Comparison of ENCODE assay signal across 22 cellular contexts in genomic region chr2:175399326-175399725, GRCh38.
DNase-seq lines count a peak whose midpoint lies in the region; ATAC-seq and TF ChIP-seq lines count a peak whose summit lies in the region.
"Had no signal": no experiment of that assay in that cellular context is flagged by ENCODE, and none has a peak within 500 bp of the region (broad histone marks: within the 10 kb centered on the region; RNA-seq: fewer than 3 reads in every experiment).

No MANE protein-coding gene starts in this region.

- H3K9ac ChIP-seq in IMR-90 (ENCODE audit: low read depth, low read length) (no peak overlapping the region), SK-N-MC (ENCODE audit: insufficient read length) (no peak overlapping the region), parathyroid adenoma (no peak overlapping the region), SK-N-SH (no peak overlapping the region)
- H3K9ac ChIP-seq: BLaER1 had no signal

- no peak for TF ChIP-seq CTCF in MCF 10A (IDR thresholded peaks at IDR 0.05; ENCODE audit: unreplicated experiment)
- TF ChIP-seq CTCF in breast epithelium (IDR thresholded peaks at IDR 0.05), result no peak
- TF ChIP-seq CTCF in IMR-90 (conservative IDR thresholded peaks at IDR 0.05; ENCODE audit: low read depth, low read length), result no peak
- no peak for TF ChIP-seq CTCF in parathyroid adenoma (IDR thresholded peaks at IDR 0.05)
- TF ChIP-seq CTCF in HFFc6 (IDR thresholded peaks at IDR 0.05), result no peak
- no peak for TF ChIP-seq CTCF in SK-N-SH (IDR thresholded peaks at IDR 0.05)

- H3K36me3 ChIP-seq in breast epithelium (no peaks in the 10 kb centered on the region), IMR-90 (ENCODE audit: control insufficient read depth, insufficient read depth, low read length) (no peaks in the 10 kb centered on the region), SK-N-MC (ENCODE audit: insufficient read depth, low read length) (no peaks in the 10 kb centered on the region), parathyroid adenoma (ENCODE audit: control insufficient read depth, insufficient read depth, low read length) (no peaks in the 10 kb centered on the region), SK-N-SH (replicated peaks in 1 of 2; ENCODE audit: control insufficient read depth in 1 of 2, insufficient read depth in 2 of 2, low read length in 1 of 2) (no peaks in the 10 kb centered on the region)
- H3K36me3 ChIP-seq: BLaER1, HAP-1 had no signal

- no peak overlapping the region for H2AK5ac ChIP-seq in IMR-90 (ENCODE audit: low read depth, low read length)

- peaks cover 33% of the 10 kb centered on the region for H3K27me3 Mint-ChIP-seq in MCF 10A (ENCODE audit: insufficient read depth, unreplicated experiment)
- H3K27me3 Mint-ChIP-seq in HFFc6 (ENCODE audit: insufficient read depth), result peaks cover 5% of the 10 kb centered on the region

- H2BK15ac ChIP-seq in IMR-90 (ENCODE audit: low read depth, low read length), result no peak overlapping the region

- no peak overlapping the region for H2AFZ ChIP-seq in IMR-90 (replicated peaks; ENCODE audit: low read length, poor library complexity)
- H2AFZ ChIP-seq in parathyroid adenoma, result peak overlapping the region; percentile 19
- no peak overlapping the region for H2AFZ ChIP-seq in SK-N-SH (ENCODE audit: low read depth)
- H2AFZ ChIP-seq: GM23338 had no signal

- BruUV-seq in MCF 10A (replicated peaks; lab: Mats Ljungman, UMichigan) (no TSS peak), IMR-90 (replicated peaks; lab: Mats Ljungman, UMichigan) (no TSS peak)

- H3F3A ChIP-seq in SK-N-SH (replicated peaks; ENCODE audit: insufficient read depth), result no peaks in the 10 kb centered on the region

- H3K14ac ChIP-seq in IMR-90 (replicated peaks; ENCODE audit: low read depth, low read length), result no peak overlapping the region

- no peaks in the 10 kb centered on the region for H4K20me1 ChIP-seq in IMR-90 (ENCODE audit: insufficient read depth, low read length)
- no peaks in the 10 kb centered on the region for H4K20me1 ChIP-seq in SK-N-SH (ENCODE audit: insufficient read depth)
- H4K20me1 ChIP-seq: BLaER1 had no signal

- H3K4me2 ChIP-seq in IMR-90 (ENCODE audit: low read depth, low read length) (no peak overlapping the region), parathyroid adenoma (ENCODE audit: low read length) (no peak overlapping the region), SK-N-SH (no peak overlapping the region)
- H3K4me2 ChIP-seq: BLaER1, GM23338 had no signal

- H3K27ac Mint-ChIP-seq in MCF 10A (ENCODE audit: low read depth, unreplicated experiment) (no peak overlapping the region), HFFc6 (no peak overlapping the region)
- H3K27ac Mint-ChIP-seq: B cell; CD4-positive, CD25-positive, alpha-beta regulatory T cell; CD8-positive, alpha-beta T cell; GM23338 had no signal

- no peaks in the 10 kb centered on the region for H3K79me2 ChIP-seq in parathyroid adenoma
- no peaks in the 10 kb centered on the region for H3K79me2 ChIP-seq in SK-N-SH (ENCODE audit: insufficient read depth)

- no peak overlapping the region for H2BK120ac ChIP-seq in IMR-90 (ENCODE audit: low read depth, low read length)

- no peak for TF ChIP-seq EP300 in SK-N-SH (IDR thresholded peaks at IDR 0.05; ENCODE audit: borderline replicate concordance in 1 of 2, low read depth in 1 of 2, low read length in 1 of 2)

- POLR2A ChIA-PET in MCF 10A (lab: Yijun Ruan, JAX) (no interaction called here), IMR-90 (lab: Charles Lee; ENCODE audit: unreplicated experiment) (no interaction called here), SK-N-SH (lab: Yijun Ruan, JAX) (no interaction called here)

- CTCF ChIA-PET in MCF 10A (lab: Yijun Ruan, JAX), result interaction anchor here (0.5 to 1.6 kb wide), 3 partner anchors 31 to 702 kb away, joined by 3 read pairs; no protein-coding TSS in a partner anchor
- CTCF ChIA-PET in IMR-90 (lab: Yijun Ruan, JAX), result no interaction called here
- CTCF ChIA-PET in SK-N-SH (lab: Yijun Ruan, JAX), result interaction anchor here (1.0 to 1.3 kb wide), 3 partner anchors 16 to 686 kb away, joined by 3 to 4 read pairs (median 4); no protein-coding TSS in a partner anchor

- in situ Hi-C loops in IMR-90 (cut with MboI; ENCODE audit: low sequenced_read_pairs), result no loop called here

- H3K9me2 ChIP-seq in SK-N-SH, result no peaks in the 10 kb centered on the region

- H4K8ac ChIP-seq in IMR-90 (ENCODE audit: low read depth in 2 of 2, low read length in 2 of 2), result no peak overlapping the region

- DNase-seq in MCF 10A (ENCODE audit: unreplicated experiment) (peak; percentile 7), breast epithelium (ENCODE audit: low spot score in 2 of 2) (no peak), IMR-90 (no peak), SK-N-MC (ENCODE audit: low read depth, low spot score) (no peak), HFFc6 (no peak), SK-N-SH (no peak), SK-N-DZ (ENCODE audit: low spot score) (no peak)
- DNase-seq: Caco-2; CD4-positive, CD25-positive, alpha-beta regulatory T cell; CD8-positive, alpha-beta T cell; DMS 273 treated with DMSO at 0.1 percent for 48 hours; DMS79; EL; GDM1 had no signal

- WGBS in IMR-90 (ENCODE audit: extremely low coverage in 2 of 2, insufficient read length in 1 of 2), 2 experiments, result no CpG with 5 or more reads among the region's 4 CpGs
- 48% methylated on average over 4 of the region's 4 CpGs for WGBS in SK-N-SH (ENCODE audit: low lambda C conversion rate)

- TF ChIP-seq POLR2A in breast epithelium (IDR thresholded peaks at IDR 0.05), result no peak
- no peak for TF ChIP-seq POLR2A in IMR-90 (IDR thresholded peaks at IDR 0.05; ENCODE audit: low read depth, low read length)

- H3K4me3 Mint-ChIP-seq in MCF 10A (ENCODE audit: unreplicated experiment) (no peak overlapping the region), HFFc6 (no peak overlapping the region)
- H3K4me3 Mint-ChIP-seq: B cell; CD4-positive, CD25-positive, alpha-beta regulatory T cell; CD8-positive, alpha-beta T cell; GM23338 had no signal

- no peak overlapping the region for H3K18ac ChIP-seq in IMR-90 (ENCODE audit: low read depth, low read length)

- H3K27me3 ChIP-seq in breast epithelium (no peaks in the 10 kb centered on the region), IMR-90 (ENCODE audit: control insufficient read depth, insufficient read depth, low read length) (no peaks in the 10 kb centered on the region), parathyroid adenoma (ENCODE audit: control insufficient read depth, insufficient read depth, low read length) (no peaks in the 10 kb centered on the region), SK-N-SH (ENCODE audit: insufficient read depth) (no peaks in the 10 kb centered on the region)
- H3K27me3 ChIP-seq: BLaER1 had no signal

- intact Hi-C loops in MCF 10A (cut with micrococcal nuclease) (no loop called here), breast epithelium (cut with DNase I; ENCODE audit: low total_unique reads) (no loop called here), IMR-90 (cut with micrococcal nuclease) (no loop called here)

- H3K56ac ChIP-seq in IMR-90 (ENCODE audit: extremely low read depth, insufficient read depth, low read length), result no peak overlapping the region

- no peak overlapping the region for H4K91ac ChIP-seq in IMR-90 (ENCODE audit: insufficient read depth, low read depth, low read length)

- no peak overlapping the region for H3K23ac ChIP-seq in IMR-90 (ENCODE audit: low read depth, low read length)

- no peak overlapping the region for H3K4ac ChIP-seq in IMR-90 (ENCODE audit: low read depth, low read length)

- H4K5ac ChIP-seq in IMR-90 (ENCODE audit: low read depth, low read length), result no peak overlapping the region

- H2AK9ac ChIP-seq in IMR-90 (replicated peaks; ENCODE audit: low read depth, low read length, poor library complexity), result no peak overlapping the region

- no peak overlapping the region for H2BK5ac ChIP-seq in IMR-90 (ENCODE audit: low read depth, low read length, poor library complexity, severe bottlenecking)

- H3K9me3 ChIP-seq in breast epithelium (no peaks in the 10 kb centered on the region), IMR-90 (ENCODE audit: control insufficient read depth, insufficient read depth, low read length) (no peaks in the 10 kb centered on the region), SK-N-MC (ENCODE audit: low read depth, low read length) (no peaks in the 10 kb centered on the region), parathyroid adenoma (ENCODE audit: control insufficient read depth, low read length) (no peaks in the 10 kb centered on the region), SK-N-SH (no peaks in the 10 kb centered on the region)
- H3K9me3 ChIP-seq: BLaER1, Caco-2, HAP-1 had no signal

- ATAC-seq in IMR-90 (ENCODE audit: low read depth), result no peak
- ATAC-seq: CD8-positive, alpha-beta T cell; GM12878; GM23338 had no signal

- no peak overlapping the region for H3K4me3 ChIP-seq in breast epithelium
- H3K4me3 ChIP-seq in IMR-90 (ENCODE audit: insufficient read depth, low read depth, low read length), result no peak overlapping the region
- no peak overlapping the region for H3K4me3 ChIP-seq in SK-N-MC
- no peak overlapping the region for H3K4me3 ChIP-seq in parathyroid adenoma (ENCODE audit: low read depth, low read length)
- H3K4me3 ChIP-seq in SK-N-SH (ENCODE audit: low read depth in 2 of 2, low read length in 1 of 2), result no peak overlapping the region
- H3K4me3 ChIP-seq: BLaER1, GM12878, GM23338, HAP-1 had no signal

- H3K4me1 Mint-ChIP-seq in MCF 10A (ENCODE audit: insufficient read depth, unreplicated experiment) (no peaks in the 10 kb centered on the region), HFFc6 (ENCODE audit: low read depth) (no peaks in the 10 kb centered on the region)
- H3K4me1 Mint-ChIP-seq: B cell; CD4-positive, CD25-positive, alpha-beta regulatory T cell; GM23338 had no signal

- H3K9me1 ChIP-seq in IMR-90 (ENCODE audit: insufficient read depth, low read length), result no peaks in the 10 kb centered on the region

- TF ChIP-seq RAD21 in IMR-90 (IDR thresholded peaks at IDR 0.05; ENCODE audit: low read length) (no peak), SK-N-SH (IDR thresholded peaks at IDR 0.05; ENCODE audit: low read length) (no peak)

- H3K79me1 ChIP-seq in IMR-90 (ENCODE audit: low read depth in 1 of 2, low read length in 2 of 2), result no peaks in the 10 kb centered on the region

- H3K4me1 ChIP-seq in breast epithelium (no peaks in the 10 kb centered on the region), IMR-90 (ENCODE audit: control insufficient read depth, insufficient read depth, low read length) (no peaks in the 10 kb centered on the region), parathyroid adenoma (peaks cover 7% of the 10 kb centered on the region), SK-N-SH (ENCODE audit: control insufficient read depth in 1 of 2, insufficient read depth in 2 of 2, low read depth in 1 of 2, low read length in 1 of 2) (peaks cover 4 to 7% of the 10 kb centered on the region in 2 experiments; a peak in 3 of 4 replicates)
- H3K4me1 ChIP-seq: BLaER1, Caco-2, HAP-1 had no signal

- no peak overlapping the region for H3K27ac ChIP-seq in breast epithelium
- no peak overlapping the region for H3K27ac ChIP-seq in IMR-90 (ENCODE audit: insufficient read depth, low read length)
- peak overlapping the region; percentile 15; the same call in 1 of the 2 replicates for H3K27ac ChIP-seq in SK-N-MC
- no peak overlapping the region for H3K27ac ChIP-seq in parathyroid adenoma
- no peak overlapping the region for H3K27ac ChIP-seq in SK-N-SH (ENCODE audit: low read depth in 2 of 2, low read length in 1 of 2)
- H3K27ac ChIP-seq: 22Rv1, BLaER1, C4-2B had no signal

- H3K9me3 Mint-ChIP-seq in MCF 10A (ENCODE audit: unreplicated experiment) (no peaks in the 10 kb centered on the region), HFFc6 (no peaks in the 10 kb centered on the region; the same call in 1 of the 2 replicates)
- H3K9me3 Mint-ChIP-seq: CD8-positive, alpha-beta T cell; GM23338 had no signal

- no peak overlapping the region for H2BK20ac ChIP-seq in IMR-90 (ENCODE audit: low read depth, low read length)

- H3K36me3 Mint-ChIP-seq in MCF 10A (ENCODE audit: insufficient read depth, unreplicated experiment), result no peaks in the 10 kb centered on the region
- H3K36me3 Mint-ChIP-seq in HFFc6 (ENCODE audit: low read depth), result no peaks in the 10 kb centered on the region
- H3K36me3 Mint-ChIP-seq: CD4-positive, CD25-positive, alpha-beta regulatory T cell; CD8-positive, alpha-beta T cell had no signal

- dilution Hi-C loops in IMR-90 (cut with HindIII; ENCODE audit: low sequenced_read_pairs, unreplicated experiment), result no loop called here
